1 cellular context compared by ENCODE assay signal in genomic region chr14:52417139-52417538, GRCh38.
TF ChIP-seq lines count a peak whose summit lies in the region.

No MANE protein-coding gene starts in this region.

TF ChIP-seq in HCT116, 20 proteins besides CTCF, POLR2A, EP300 and RAD21 (continued from another document):
- TF ChIP-seq ZBTB33 (IDR thresholded peaks at IDR 0.05; ENCODE audit: extremely low read depth, insufficient replicate concordance, low read length): no peak
- TF ChIP-seq SIN3A (IDR thresholded peaks at IDR 0.05; ENCODE audit: low read depth): no peak
- no peak for TF ChIP-seq EZH2 (IDR thresholded peaks at IDR 0.05)
- TF ChIP-seq TCF7L2 (IDR thresholded peaks at IDR 0.05; ENCODE audit: borderline replicate concordance, extremely low read depth, insufficient read depth, insufficient read length): no peak
- no peak for TF ChIP-seq ELF1 (IDR thresholded peaks at IDR 0.05; ENCODE audit: borderline replicate concordance, low read depth)
- TF ChIP-seq ATF3 (IDR thresholded peaks at IDR 0.05): no peak
- no peak for TF ChIP-seq POLR2AphosphoS5 (IDR thresholded peaks at IDR 0.05; ENCODE audit: low read depth, low read length)
- no peak for TF ChIP-seq EZH2phosphoT487 (IDR thresholded peaks at IDR 0.05; ENCODE audit: borderline replicate concordance)
- TF ChIP-seq CEBPB (IDR thresholded peaks at IDR 0.05; ENCODE audit: low read depth): no peak
- TF ChIP-seq JUND (IDR thresholded peaks at IDR 0.05): no peak
- TF ChIP-seq CBX3 (IDR thresholded peaks at IDR 0.05; ENCODE audit: low read depth): no peak
